ENCODE assay signal across 1 cellular context in genomic region chr20:53753880-53754459, GRCh38.
TF ChIP-seq lines count a peak whose summit lies in the region.

No MANE protein-coding gene starts in this region.

TF ChIP-seq in K562, 482 proteins besides CTCF, POLR2A, EP300 and RAD21 (continued from another document and continues in another):
- TF ChIP-seq AFF1 (IDR thresholded peaks at IDR 0.05; ENCODE audit: low read depth in 1 of 2, partially characterized antibody in 2 of 2): peak in 1 of 2 experiments; percentile 54
- TF ChIP-seq, protein P1, sequence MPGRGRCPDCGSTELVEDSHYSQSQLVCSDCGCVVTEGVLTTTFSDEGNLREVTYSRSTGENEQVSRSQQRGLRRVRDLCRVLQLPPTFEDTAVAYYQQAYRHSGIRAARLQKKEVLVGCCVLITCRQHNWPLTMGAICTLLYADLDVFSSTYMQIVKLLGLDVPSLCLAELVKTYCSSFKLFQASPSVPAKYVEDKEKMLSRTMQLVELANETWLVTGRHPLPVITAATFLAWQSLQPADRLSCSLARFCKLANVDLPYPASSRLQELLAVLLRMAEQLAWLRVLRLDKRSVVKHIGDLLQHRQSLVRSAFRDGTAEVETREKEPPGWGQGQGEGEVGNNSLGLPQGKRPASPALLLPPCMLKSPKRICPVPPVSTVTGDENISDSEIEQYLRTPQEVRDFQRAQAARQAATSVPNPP (IDR thresholded peaks at IDR 0.05; ENCODE audit: borderline replicate concordance, insufficient read depth, insufficient read length): no peak
- peak; percentile 56; the same call in 1 of the 2 replicates for TF ChIP-seq NKRF (IDR thresholded peaks at IDR 0.05; ENCODE audit: borderline replicate concordance)
- peak; percentile 71 for TF ChIP-seq EP400 (IDR thresholded peaks at IDR 0.05)
- TF ChIP-seq COPS2 (conservative IDR thresholded peaks at IDR 0.05): no peak
- peak; percentile 79 for TF ChIP-seq MTA1 (IDR thresholded peaks at IDR 0.05; ENCODE audit: borderline replicate concordance)
- TF ChIP-seq, protein P2, sequence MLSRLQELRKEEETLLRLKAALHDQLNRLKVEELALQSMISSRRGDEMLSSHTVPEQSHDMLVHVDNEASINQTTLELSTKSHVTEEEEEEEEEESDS (CRISPR knock-in tag; IDR thresholded peaks at IDR 0.05): peak; percentile 61
- TF ChIP-seq, protein P3, sequence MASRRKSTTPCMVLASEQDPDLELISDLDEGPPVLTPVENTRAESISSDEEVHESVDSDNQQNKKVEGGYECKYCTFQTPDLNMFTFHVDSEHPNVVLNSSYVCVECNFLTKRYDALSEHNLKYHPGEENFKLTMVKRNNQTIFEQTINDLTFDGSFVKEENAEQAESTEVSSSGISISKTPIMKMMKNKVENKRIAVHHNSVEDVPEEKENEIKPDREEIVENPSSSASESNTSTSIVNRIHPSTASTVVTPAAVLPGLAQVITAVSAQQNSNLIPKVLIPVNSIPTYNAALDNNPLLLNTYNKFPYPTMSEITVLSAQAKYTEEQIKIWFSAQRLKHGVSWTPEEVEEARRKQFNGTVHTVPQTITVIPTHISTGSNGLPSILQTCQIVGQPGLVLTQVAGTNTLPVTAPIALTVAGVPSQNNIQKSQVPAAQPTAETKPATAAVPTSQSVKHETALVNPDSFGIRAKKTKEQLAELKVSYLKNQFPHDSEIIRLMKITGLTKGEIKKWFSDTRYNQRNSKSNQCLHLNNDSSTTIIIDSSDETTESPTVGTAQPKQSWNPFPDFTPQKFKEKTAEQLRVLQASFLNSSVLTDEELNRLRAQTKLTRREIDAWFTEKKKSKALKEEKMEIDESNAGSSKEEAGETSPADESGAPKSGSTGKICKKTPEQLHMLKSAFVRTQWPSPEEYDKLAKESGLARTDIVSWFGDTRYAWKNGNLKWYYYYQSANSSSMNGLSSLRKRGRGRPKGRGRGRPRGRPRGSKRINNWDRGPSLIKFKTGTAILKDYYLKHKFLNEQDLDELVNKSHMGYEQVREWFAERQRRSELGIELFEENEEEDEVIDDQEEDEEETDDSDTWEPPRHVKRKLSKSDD (conservative IDR thresholded peaks at IDR 0.05; ENCODE audit: low read length): no peak
- 0 out of 2 replicates have a peak, but pooled peaks have one; percentile 4 for TF ChIP-seq MAFF (IDR thresholded peaks at IDR 0.05; ENCODE audit: low read length)
- TF ChIP-seq BCOR (IDR thresholded peaks at IDR 0.05): peak; percentile 63; the same call in 1 of the 2 replicates
- no peak for TF ChIP-seq ZNF184 (CRISPR knock-in tag; IDR thresholded peaks at IDR 0.05)
- 0 out of 2 replicates have a peak, but pooled peaks have one; percentile 14 for TF ChIP-seq STAT5A (IDR thresholded peaks at IDR 0.05; ENCODE audit: borderline replicate concordance, low read length)
- peak; percentile 41 for TF ChIP-seq MTA2 (IDR thresholded peaks at IDR 0.05; ENCODE audit: low read depth)
- TF ChIP-seq NCOA2 (IDR thresholded peaks at IDR 0.05; ENCODE audit: partially characterized antibody in 2 of 2): peak in 1 of 2 experiments; percentile 54
- TF ChIP-seq NCOA6 (IDR thresholded peaks at IDR 0.05): peak; percentile 51; the same call in 1 of the 2 replicates
- peak in 1 of 2 experiments; percentile 76; a peak in 2 of 4 replicates for TF ChIP-seq ZNF318 (IDR thresholded peaks at IDR 0.05; ENCODE audit: borderline replicate concordance in 1 of 2, low read depth in 1 of 2)
- peak; percentile 11; the same call in 1 of the 2 replicates for TF ChIP-seq RFX1 (IDR thresholded peaks at IDR 0.05)
- TF ChIP-seq ZNF121 (CRISPR knock-in tag; conservative IDR thresholded peaks at IDR 0.05): no peak
- no peak for TF ChIP-seq MEF2A (IDR thresholded peaks at IDR 0.05; ENCODE audit: control insufficient read depth, low read depth, low read length)
- peak; percentile 73 to 79; a peak in 3 of 4 replicates for TF ChIP-seq HDAC1 (IDR thresholded peaks at IDR 0.05)
- no peak for TF ChIP-seq HDGF (IDR thresholded peaks at IDR 0.05)
- TF ChIP-seq PYGO2 (tag; IDR thresholded peaks at IDR 0.05): peak; percentile 70; the same call in 1 of the 2 replicates
- TF ChIP-seq KDM1A (IDR thresholded peaks at IDR 0.05): peak; percentile 63 to 78; a peak in 3 of 4 replicates
- TF ChIP-seq ZEB2 (IDR thresholded peaks at IDR 0.05): peak; percentile 73; the same call in 1 of the 2 replicates
- 0 out of 2 replicates have a peak, but pooled peaks have one; percentile 38 for TF ChIP-seq TEAD4 (IDR thresholded peaks at IDR 0.05; ENCODE audit: low read length)
- TF ChIP-seq TEAD4 (CRISPR knock-in tag; IDR thresholded peaks at IDR 0.05; ENCODE audit: borderline replicate concordance): no peak
- peak; percentile 74 for TF ChIP-seq ARID1B (IDR thresholded peaks at IDR 0.05)
- TF ChIP-seq EWSR1 (IDR thresholded peaks at IDR 0.05; ENCODE audit: borderline replicate concordance, low read depth, partially characterized antibody): peak; percentile 71
- no peak for TF ChIP-seq SRSF1 (IDR thresholded peaks at IDR 0.05; ENCODE audit: low read depth, low read length)
- TF ChIP-seq ZNF644 (tag; IDR thresholded peaks at IDR 0.05; ENCODE audit: low read depth): no peak
- TF ChIP-seq MEF2D (tag; conservative IDR thresholded peaks at IDR 0.05; ENCODE audit: low read depth): peak; percentile 40; the same call in 1 of the 2 replicates
- TF ChIP-seq MIER1 (IDR thresholded peaks at IDR 0.05; ENCODE audit: low read depth): peak; percentile 61; the same call in 1 of the 2 replicates
- peak; percentile 16 for TF ChIP-seq PHF20 (IDR thresholded peaks at IDR 0.05; ENCODE audit: partially characterized antibody)
- no peak for TF ChIP-seq STAG1 (CRISPR knock-in tag; IDR thresholded peaks at IDR 0.05; ENCODE audit: borderline replicate concordance)
- peak; percentile 15 to 51; a peak in 2 of 4 replicates for TF ChIP-seq MNT (conservative IDR thresholded peaks at IDR 0.05)
- no peak for TF ChIP-seq BHLHE40 (IDR thresholded peaks at IDR 0.05; ENCODE audit: low read length)
- TF ChIP-seq RCOR1 (IDR thresholded peaks at IDR 0.05; ENCODE audit: borderline replicate concordance in 1 of 2, low read depth in 2 of 2, low read length in 2 of 2): 0 out of 4 replicates have a peak, but pooled peaks of 1 of the 2 experiments have one; percentile 39
- TF ChIP-seq ATF3 (IDR thresholded peaks at IDR 0.05): no peak
- TF ChIP-seq ATF3 (CRISPR knock-in tag; conservative IDR thresholded peaks at IDR 0.05): 0 out of 2 replicates have a peak, but pooled peaks have one; percentile 33
- no peak for TF ChIP-seq HNRNPK (IDR thresholded peaks at IDR 0.05; ENCODE audit: low read depth, low read length, poor library complexity, severe bottlenecking)
